8 cellular contexts compared by ENCODE assay signal in genomic region chr22:28711820-28712777, GRCh38. TPM values are rescaled to one million over a fixed set of nuclear protein-coding genes. Genes with fewer than 3 reads are reported as not detected.
A peak's percentile ranks its signal among the peaks of the same experiment; 100 is the strongest.
DNase-seq lines count a peak whose midpoint lies in the region; TF ChIP-seq lines count a peak whose summit lies in the region.

No MANE protein-coding gene starts in this region.

- H3K9me2 ChIP-seq in PC-9 (ENCODE audit: insufficient read depth) (no peaks in the 10 kb centered on the region), OCI-LY7 (ENCODE audit: insufficient read depth, low read length) (no peaks in the 10 kb centered on the region)

- peaks cover 28% of the 10 kb centered on the region for H3F3A ChIP-seq in PC-9 (ENCODE audit: insufficient read depth, low read depth)

- POLR2A ChIA-PET in BJ (lab: Charles Lee) (interaction anchor here (0.6 to 1.0 kb wide), 2 partner anchors 60 to 271 kb away, joined by 3 to 4 read pairs; partner anchors contain the start of gene CCDC117), PC-9 (lab: Charles Lee; ENCODE audit: unreplicated experiment) (no interaction called here), OCI-LY7 (lab: Charles Lee) (no interaction called here)

- no peaks in the 10 kb centered on the region for H3K9me3 ChIP-seq in PC-9 (ENCODE audit: insufficient read depth, low read depth)
- no peaks in the 10 kb centered on the region for H3K9me3 ChIP-seq in OCI-LY7 (ENCODE audit: low read length)

- CTCF ChIA-PET in BJ (lab: Yijun Ruan, JAX) (interaction anchor here (1.2 to 1.7 kb wide), 3 partner anchors 30 to 51 kb away, joined by 3 read pairs; partner anchors contain the start of genes CHEK2 and HSCB), PC-9 (lab: Charles Lee) (no interaction called here), OCI-LY7 (lab: Charles Lee; ENCODE audit: unreplicated experiment) (no interaction called here)

- H4K20me1 ChIP-seq in PC-9 (ENCODE audit: insufficient read depth), result no peaks in the 10 kb centered on the region
- H4K20me1 ChIP-seq in OCI-LY7 (ENCODE audit: insufficient read depth, low read length), result no peaks in the 10 kb centered on the region

- BruUV-seq in PC-9 (replicated peaks; lab: Mats Ljungman, UMichigan) (no TSS peak), OCI-LY7 (replicated peaks; lab: Mats Ljungman, UMichigan) (no TSS peak)

- H3K27me3 ChIP-seq in BJ (ENCODE audit: control insufficient read depth, insufficient read depth, low read length) (no peaks in the 10 kb centered on the region), PC-9 (ENCODE audit: insufficient read depth, low read depth) (no peaks in the 10 kb centered on the region)

- H3K79me2 ChIP-seq in PC-9 (ENCODE audit: low read depth) (no peaks in the 10 kb centered on the region), OCI-LY7 (ENCODE audit: insufficient read depth, low read depth, low read length) (no peaks in the 10 kb centered on the region)

- H3K27ac ChIP-seq in PC-9 (peak overlapping the region; percentile 28; the same call in 1 of the 2 replicates), OCI-LY7 (ENCODE audit: low read depth, low read length, poor library complexity, severe bottlenecking) (no peak overlapping the region)

- H3K4me2 ChIP-seq in PC-9 (no peak overlapping the region), OCI-LY7 (ENCODE audit: low read length) (no peak overlapping the region)

- DNase-seq in BJ (ENCODE audit: low read depth), result peak; percentile 92
- DNase-seq in PC-9, result peak in 1 of 2 experiments; percentile 78
- DNase-seq in epithelial cell of proximal tubule (ENCODE audit: low read depth), result peak; percentile 99
- DNase-seq in non-pigmented ciliary epithelial cell (ENCODE audit: low read depth), result peak; percentile 96
- no peak for DNase-seq in globus pallidus (ENCODE audit: low spot score)
- DNase-seq in pons (ENCODE audit: low spot score), result no peak
- no peak for DNase-seq in GM19240 (ENCODE audit: insufficient read length, low spot score)
- DNase-seq in OCI-LY7 (ENCODE audit: low spot score), result no peak

- H3K4me1 ChIP-seq in PC-9 (replicated peaks; ENCODE audit: insufficient read depth) (peaks cover 24% of the 10 kb centered on the region), OCI-LY7 (ENCODE audit: insufficient read depth, low read length, poor library complexity, severe bottlenecking) (peaks cover 5% of the 10 kb centered on the region)

- TF ChIP-seq CTCF in BJ (IDR thresholded peaks at IDR 0.05; ENCODE audit: insufficient read depth, low read depth, low read length) (peak; percentile 43), PC-9 (conservative IDR thresholded peaks at IDR 0.05) (no peak), epithelial cell of proximal tubule (conservative IDR thresholded peaks at IDR 0.05; ENCODE audit: low read depth, low read length) (peak; percentile 26), OCI-LY7 (conservative IDR thresholded peaks at IDR 0.05; ENCODE audit: low read length) (no peak)

- H3K4me3 ChIP-seq in BJ (ENCODE audit: low read depth, low read length) (peak overlapping the region; percentile 17), PC-9 (no peak overlapping the region), epithelial cell of proximal tubule (ENCODE audit: low read depth, low read length) (peak overlapping the region; percentile 28), OCI-LY7 (ENCODE audit: low read depth, low read length, poor library complexity, severe bottlenecking) (no peak overlapping the region)

- H3K36me3 ChIP-seq in BJ (ENCODE audit: control insufficient read depth, insufficient read depth, low read length) (no peaks in the 10 kb centered on the region), PC-9 (ENCODE audit: low read depth) (peaks cover 7% of the 10 kb centered on the region; the same call in 1 of the 2 replicates), OCI-LY7 (ENCODE audit: insufficient read depth, low read length) (peaks cover 70% of the 10 kb centered on the region)

- H2AFZ ChIP-seq in PC-9 (no peak overlapping the region), OCI-LY7 (ENCODE audit: low read length) (no peak overlapping the region)

- intact Hi-C loops in PC-9 (cut with micrococcal nuclease; ENCODE audit: unreplicated experiment), result no loop called here
- intact Hi-C loops in OCI-LY7 (cut with micrococcal nuclease; ENCODE audit: unreplicated experiment), result no loop called here

RNA-seq across cellular contexts. Expression of gene CHEK2, which starts 29.5 kb away (rescaled TPM):
- polyA plus RNA-seq in BJ (2011; rRNA removed), result 9.4 and 15.9 TPM in 2 replicates
- polyA minus RNA-seq in BJ (2011; rRNA and poly(A)+ RNA removed), result 10.3 and 10.8 TPM in 2 replicates
- total RNA-seq in PC-9 (2021) (27.2 and 32.8 TPM in 2 replicates), epithelial cell of proximal tubule (13.1 and 19.9 TPM in 2 replicates), OCI-LY7 (2022) (77.4 and 82.7 TPM in 2 replicates)
- total RNA-seq in OCI-LY7 (2014; rRNA removed; shearing (Covaris generic)), result 49.3 and 53.3 TPM in 2 replicates

RNA-seq across cellular contexts. Expression of gene HSCB, which starts 29.7 kb away (rescaled TPM):
- polyA plus RNA-seq in BJ (2011; rRNA removed), result 12.7 and 20.8 TPM in 2 replicates
- 2.6 and 6.4 TPM in 2 replicates for polyA minus RNA-seq in BJ (2011; rRNA and poly(A)+ RNA removed)
- total RNA-seq in PC-9 (2021) (8.3 and 10.0 TPM in 2 replicates), epithelial cell of proximal tubule (19.7 and 28.3 TPM in 2 replicates), OCI-LY7 (2022) (17.2 and 17.6 TPM in 2 replicates)
- total RNA-seq in OCI-LY7 (2014; rRNA removed; shearing (Covaris generic)), result 16.6 and 23.4 TPM in 2 replicates

RNA-seq across cellular contexts. Expression of gene TTC28, which starts 32.5 kb away (rescaled TPM):
- 5.6 and 8.7 TPM in 2 replicates for polyA plus RNA-seq in BJ (2011; rRNA removed)
- 31.0 and 33.1 TPM in 2 replicates for polyA minus RNA-seq in BJ (2011; rRNA and poly(A)+ RNA removed)
- 6.7 and 8.5 TPM in 2 replicates for total RNA-seq in PC-9 (2021)
- total RNA-seq in epithelial cell of proximal tubule, result 0.72 and 3.7 TPM in 2 replicates
- under 0.01 and 0.03 TPM in 2 replicates for total RNA-seq in OCI-LY7 (2014; rRNA removed; shearing (Covaris generic))
- 0.24 and 0.55 TPM in 2 replicates for total RNA-seq in OCI-LY7 (2022)

Comparison
In these comparisons a context has a peak if more than half of its experiments do, and no peak if none do; other contexts are left out.
1. DNase-seq: peak in BJ (single experiment), epithelial cell of proximal tubule (single experiment) and non-pigmented ciliary epithelial cell (single experiment); none in globus pallidus (single experiment), pons (single experiment), GM19240 (single experiment) and OCI-LY7 (single experiment).
2. H3K4me3 ChIP-seq: peak in BJ (single experiment) and epithelial cell of proximal tubule (single experiment); none in PC-9 (single experiment) and OCI-LY7 (single experiment).
3. CTCF ChIP-seq: peak in BJ (single experiment) and epithelial cell of proximal tubule (single experiment); none in PC-9 (single experiment) and OCI-LY7 (single experiment).